Comparison of ENCODE assay signal across 1 cellular context in the genomic region with DNA sequence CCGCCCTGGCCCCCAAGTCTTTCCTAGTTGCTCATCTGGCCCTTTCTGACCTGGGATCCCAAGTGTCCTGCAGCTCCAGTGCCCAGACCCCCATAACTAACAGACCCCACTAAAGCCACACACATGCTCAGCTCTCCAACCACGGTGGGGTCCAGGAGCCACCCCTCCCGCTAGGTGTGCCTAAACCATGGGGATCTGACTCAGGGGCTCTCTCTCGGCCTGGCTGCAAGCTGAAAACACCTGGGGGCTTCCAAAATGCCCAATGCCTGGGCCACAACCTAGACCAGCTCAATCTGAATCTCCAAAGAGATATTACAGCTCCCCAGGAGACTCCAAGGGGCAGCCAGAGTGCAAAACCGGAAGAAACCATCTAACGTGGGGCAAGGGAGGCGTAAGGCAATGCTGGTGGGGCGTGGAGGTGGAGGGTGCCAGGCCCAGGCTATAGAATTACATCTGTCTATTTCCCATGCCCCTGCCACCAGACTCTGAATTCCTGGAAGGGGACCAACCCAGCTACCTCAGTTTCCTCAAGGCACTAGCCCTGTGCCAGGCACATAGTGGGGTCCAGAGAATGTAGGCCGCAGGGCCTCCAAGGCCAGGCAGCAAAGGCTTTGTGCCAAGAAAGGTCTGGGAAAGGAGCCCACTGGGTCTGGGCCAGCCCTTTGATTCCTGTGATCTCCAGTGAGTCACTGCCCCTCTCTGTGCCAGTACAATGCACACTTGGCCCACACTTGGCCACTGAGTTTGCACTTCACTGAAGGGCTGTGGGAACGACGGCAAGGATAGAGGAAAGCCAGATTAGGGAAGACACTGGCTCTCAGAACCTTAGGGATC.
TF ChIP-seq lines count a peak whose summit lies in the region.

No MANE protein-coding gene starts in this region.

TF ChIP-seq in HCT116, 20 proteins besides CTCF, POLR2A, EP300 and RAD21:
- TF ChIP-seq SP1 (IDR thresholded peaks at IDR 0.05; ENCODE audit: low read depth) (no peak), FOSL1 (IDR thresholded peaks at IDR 0.05; ENCODE audit: low read depth) (peak; percentile 34), POLR2AphosphoS5 (IDR thresholded peaks at IDR 0.05; ENCODE audit: low read depth, low read length) (peak; percentile 44; the same call in 1 of the 2 replicates), JUND (IDR thresholded peaks at IDR 0.05) (peak; percentile 43; the same call in 1 of the 2 replicates), TCF7L2 (IDR thresholded peaks at IDR 0.05; ENCODE audit: borderline replicate concordance, extremely low read depth, insufficient read depth, insufficient read length) (peak; percentile 94)
